Comparison of ENCODE assay signal across 8 cellular contexts in the genomic region with DNA sequence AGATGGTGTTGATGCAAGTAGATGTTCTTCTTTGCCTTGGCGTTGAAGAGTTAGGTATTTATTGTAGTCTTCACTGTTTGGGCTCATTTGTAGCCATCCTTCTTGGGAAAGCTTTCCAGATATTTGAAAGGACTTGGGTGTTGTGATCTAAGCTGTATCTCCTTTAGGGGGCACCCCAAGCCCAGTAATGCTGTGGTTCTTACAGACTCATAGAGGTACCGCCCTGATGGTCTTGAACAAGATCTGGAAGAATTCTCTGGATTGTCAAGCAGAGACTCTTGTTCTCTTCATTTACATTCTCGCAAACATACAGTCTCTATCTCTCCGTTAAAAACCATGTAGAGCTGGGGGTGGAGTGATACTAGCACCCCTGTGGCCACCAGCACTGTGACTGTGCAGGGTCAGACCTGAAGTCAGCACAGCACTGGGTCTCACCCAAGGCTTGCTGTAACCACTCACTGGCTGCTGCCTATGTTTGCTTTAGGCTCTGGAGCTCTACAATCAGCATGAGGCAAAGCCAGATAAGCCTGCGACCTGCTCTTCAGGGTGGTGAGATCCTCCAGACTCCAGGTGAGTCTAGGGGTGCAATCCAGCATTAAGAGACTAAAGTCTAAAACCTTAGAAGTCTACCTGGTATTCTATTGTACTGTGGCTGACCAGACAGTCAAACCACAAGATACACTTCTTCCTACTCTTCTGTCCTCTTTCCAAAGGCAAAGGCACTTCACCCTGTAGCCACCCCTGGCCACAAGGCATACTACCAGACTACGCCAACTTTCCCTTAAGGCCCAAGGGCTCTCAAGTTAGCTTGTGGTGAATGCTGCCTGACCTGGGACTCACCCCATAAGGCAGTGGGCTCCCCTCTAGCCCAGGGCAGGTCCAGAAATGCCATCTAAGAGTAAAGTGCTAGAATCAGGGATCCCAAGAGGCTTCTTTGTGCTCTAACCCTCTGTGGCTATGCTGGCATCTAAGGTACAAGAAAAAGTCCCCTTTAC.
DNase-seq lines count a peak whose midpoint lies in the region; ATAC-seq and TF ChIP-seq lines count a peak whose summit lies in the region.

No MANE protein-coding gene starts in this region.

- H3K4me1 Mint-ChIP-seq in natural killer cell: no peaks in the 10 kb centered on the region

- peak; percentile 47 for DNase-seq in NCI-H146 (lab: John Stamatoyannopoulos, UW)
- no peak for DNase-seq in NCI-H146 treated with DMSO at 0.1 percent for 48 hours (lab: John Stamatoyannopoulos, UW; ENCODE audit: unreplicated experiment)
- peak; percentile 24 for DNase-seq in UCSD-AML1 (lab: John Stamatoyannopoulos, UW; ENCODE audit: unreplicated experiment)
- peak; percentile 57 for DNase-seq in left kidney (ENCODE audit: low read depth, low spot score)
- DNase-seq in C1 segment of cervical spinal cord (lab: John Stamatoyannopoulos, UW): no peak
- no peak for DNase-seq in iPS-NIHi7 (ENCODE audit: extremely low spot score)
- DNase-seq in natural killer cell: no peak

- ATAC-seq in HG02870 (IDR thresholded peaks at IDR 0.05; ENCODE audit: unreplicated experiment) (peak; percentile 66), natural killer cell (no peak)

- peaks cover 2% of the 10 kb centered on the region in 2 donors for H3K9me3 Mint-ChIP-seq in natural killer cell

- no peaks in the 10 kb centered on the region for H3K36me3 Mint-ChIP-seq in natural killer cell

- intact Hi-C loops in natural killer cell (cut with micrococcal nuclease): no loop called here

- no peak overlapping the region for H3K4me3 Mint-ChIP-seq in natural killer cell

- TF ChIP-seq CTCF in natural killer cell (IDR thresholded peaks at IDR 0.05): no peak

- no peaks in the 10 kb centered on the region for H3K27me3 Mint-ChIP-seq in natural killer cell (ENCODE audit: low read depth in 2 of 2)

- no peak overlapping the region for H3K27ac Mint-ChIP-seq in natural killer cell

Comparison
In these comparisons a context has a peak if more than half of its experiments do, and no peak if none do; other contexts are left out.
1. DNase-seq: peak in NCI-H146 (single experiment), UCSD-AML1 (single experiment) and left kidney (single experiment); none in NCI-H146 treated with DMSO at 0.1 percent for 48 hours (single experiment), C1 segment of cervical spinal cord (0 of 14), iPS-NIHi7 (single experiment) and natural killer cell (single experiment).